29 cellular contexts compared by ENCODE assay signal in the genomic region with DNA sequence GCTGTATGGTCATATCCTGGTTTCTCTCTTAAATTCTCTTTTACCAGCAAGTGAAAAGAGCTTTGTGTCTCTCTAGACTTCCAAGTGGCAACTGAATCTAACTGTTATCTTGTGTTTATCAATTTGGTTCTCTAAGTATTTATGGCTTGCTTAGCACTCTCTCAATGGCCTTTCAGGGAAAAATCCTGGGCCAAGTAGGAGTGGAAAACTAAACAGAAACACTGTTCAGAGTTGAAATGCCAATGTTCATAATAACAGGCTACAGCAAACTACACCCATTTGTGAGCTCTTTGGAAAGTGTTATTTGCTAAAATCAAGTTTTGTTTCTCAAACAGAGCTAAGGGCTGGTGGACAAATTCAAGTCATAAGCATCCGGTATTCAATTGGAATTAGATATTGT. TPM values are rescaled to one million over a fixed set of nuclear protein-coding genes. Genes with fewer than 3 reads are reported as not detected.
"Had no signal": no experiment of that assay in that cellular context is flagged by ENCODE, and none has a peak within 500 bp of the region (broad histone marks: within the 10 kb centered on the region; RNA-seq: fewer than 3 reads in every experiment).

No MANE protein-coding gene starts in this region.

- H3K4me1 Mint-ChIP-seq: activated B cell treated with CpG ODN at 0.5 μM for 24 hours; activated CD4-positive, alpha-beta T cell treated with anti-CD3 and anti-CD28 coated beads for 36 hours; activated T-helper 17 cell treated with anti-CD3 and anti-CD28 coated beads, Interleukin-2, amount 50 U/mL, for 72 hours; natural killer cell; stimulated activated effector memory CD8-positive, alpha-beta T cell treated with anti-CD3 and anti-CD28 coated beads, Interleukin-12 subunit alpha, Interleukin-12 subunit beta, amount 100 ng/mL, for 72 hours; stimulated activated naive CD8-positive, alpha-beta T cell treated with anti-CD3 and anti-CD28 coated beads, Interleukin-15, amount 100 ng/mL, for 72 hours had no signal

- H3K36me3 ChIP-seq: adrenal gland, ascending aorta, brain microvascular endothelial cell, heart left ventricle, thoracic aorta, upper lobe of left lung had no signal

- H3K4me3 Mint-ChIP-seq: activated B cell treated with CpG ODN at 0.5 μM for 24 hours; activated CD4-positive, alpha-beta T cell treated with anti-CD3 and anti-CD28 coated beads for 36 hours; activated naive CD8-positive, alpha-beta T cell; activated T-cell treated with anti-CD3 and anti-CD28 coated beads, Interleukin-2, amount 50 U/mL, for 24 hours; activated T-helper 17 cell treated with anti-CD3 and anti-CD28 coated beads, Interleukin-2, amount 50 U/mL, for 72 hours; natural killer cell; stimulated activated effector memory CD8-positive, alpha-beta T cell treated with anti-CD3 and anti-CD28 coated beads, Interleukin-12 subunit alpha, Interleukin-12 subunit beta, amount 100 ng/mL, for 72 hours; stimulated activated naive CD8-positive, alpha-beta T cell treated with anti-CD3 and anti-CD28 coated beads, Interleukin-15, amount 100 ng/mL, for 72 hours; T-helper 1 cell treated with Interleukin-12 subunit alpha and Interleukin-12 subunit beta and Interleukin-4 antibody, amounts not matched to agents 30 μg/mL and 1 μg/mL, for 36 hours had no signal

- H3K27me3 Mint-ChIP-seq: progenitor cell of endocrine pancreas; stimulated activated naive CD8-positive, alpha-beta T cell treated with anti-CD3 and anti-CD28 coated beads, Interleukin-15, amount 100 ng/mL, for 72 hours had no signal

- H3K4me3 ChIP-seq: adrenal gland, ascending aorta, heart left ventricle, thoracic aorta, upper lobe of left lung had no signal

- H3K27ac Mint-ChIP-seq: activated B cell treated with CpG ODN at 0.5 μM for 24 hours; activated CD4-positive, alpha-beta T cell treated with anti-CD3 and anti-CD28 coated beads for 36 hours; activated naive CD8-positive, alpha-beta T cell; activated T-cell treated with anti-CD3 and anti-CD28 coated beads, Interleukin-2, amount 50 U/mL, for 24 hours; activated T-helper 17 cell treated with anti-CD3 and anti-CD28 coated beads, Interleukin-2, amount 50 U/mL, for 72 hours; natural killer cell; progenitor cell of endocrine pancreas; stimulated activated effector memory CD8-positive, alpha-beta T cell treated with anti-CD3 and anti-CD28 coated beads, Interleukin-12 subunit alpha, Interleukin-12 subunit beta, amount 100 ng/mL, for 72 hours; T-helper 1 cell treated with Interleukin-12 subunit alpha and Interleukin-12 subunit beta and Interleukin-4 antibody, amounts not matched to agents 30 μg/mL and 1 μg/mL, for 36 hours had no signal

- H3K27me3 ChIP-seq: adrenal gland, ascending aorta, brain microvascular endothelial cell, heart left ventricle, upper lobe of left lung had no signal

- H3K36me3 Mint-ChIP-seq: activated naive CD8-positive, alpha-beta T cell; natural killer cell; stimulated activated effector memory CD8-positive, alpha-beta T cell treated with anti-CD3 and anti-CD28 coated beads, Interleukin-12 subunit alpha, Interleukin-12 subunit beta, amount 100 ng/mL, for 72 hours had no signal

- ATAC-seq: activated CD4-positive, alpha-beta T cell treated with anti-CD3 and anti-CD28 coated beads for 36 hours; activated T-helper 17 cell treated with anti-CD3 and anti-CD28 coated beads, Interleukin-2, amount 50 U/mL, for 72 hours; heart left ventricle; left cardiac atrium; natural killer cell; stimulated activated effector memory CD8-positive, alpha-beta T cell treated with anti-CD3 and anti-CD28 coated beads, Interleukin-12 subunit alpha, Interleukin-12 subunit beta, amount 100 ng/mL, for 72 hours; stimulated activated naive CD8-positive, alpha-beta T cell treated with anti-CD3 and anti-CD28 coated beads, Interleukin-15, amount 100 ng/mL, for 72 hours had no signal

- H3K4me1 ChIP-seq: adrenal gland, ascending aorta, heart left ventricle had no signal

- H3K9me3 Mint-ChIP-seq: activated B cell treated with CpG ODN at 0.5 μM for 24 hours; activated T-cell treated with anti-CD3 and anti-CD28 coated beads, Interleukin-2, amount 50 U/mL, for 24 hours; activated T-helper 17 cell treated with anti-CD3 and anti-CD28 coated beads, Interleukin-2, amount 50 U/mL, for 72 hours; natural killer cell; stimulated activated effector memory CD8-positive, alpha-beta T cell treated with anti-CD3 and anti-CD28 coated beads, Interleukin-12 subunit alpha, Interleukin-12 subunit beta, amount 100 ng/mL, for 72 hours; stimulated activated naive CD8-positive, alpha-beta T cell treated with anti-CD3 and anti-CD28 coated beads, Interleukin-15, amount 100 ng/mL, for 72 hours; T-helper 1 cell treated with Interleukin-12 subunit alpha and Interleukin-12 subunit beta and Interleukin-4 antibody, amounts not matched to agents 30 μg/mL and 1 μg/mL, for 36 hours had no signal

- H3K27ac ChIP-seq: adrenal gland, brain microvascular endothelial cell, thoracic aorta, upper lobe of left lung had no signal

- H3K9me3 ChIP-seq: adrenal gland, ascending aorta, heart left ventricle, thoracic aorta, upper lobe of left lung had no signal

- DNase-seq: activated B cell treated with CpG ODN at 0.5 μM for 24 hours; activated CD4-positive, alpha-beta T cell treated with anti-CD3 and anti-CD28 coated beads for 36 hours; activated CD4-positive, alpha-beta T cell treated with anti-CD3 and anti-CD28 coated beads, Interleukin-2, amount 50 U/mL, for 4 hours; activated CD8-positive, alpha-beta memory T cell treated with anti-CD3 and anti-CD28 coated beads for 24 hours; activated CD8-positive, alpha-beta memory T cell treated with anti-CD3 and anti-CD28 coated beads, Interleukin-2, amount 50 U/mL, for 4 hours; activated naive CD4-positive, alpha-beta T cell; activated T-cell treated with anti-CD3 and anti-CD28 coated beads, Interleukin-2, amount 50 U/mL, for 24 hours; adrenal gland; brain microvascular endothelial cell; caudate nucleus; effector memory CD4-positive, alpha-beta T cell; heart left ventricle; islet precursor cell; left cardiac atrium; mesendoderm; natural killer cell; stimulated activated CD4-positive, alpha-beta T cell treated with anti-CD3 and anti-CD28 coated beads, Interleukin-1b, Interleukin-23, amount 100 ng/mL, for 48 hours; stimulated activated naive CD8-positive, alpha-beta T cell treated with anti-CD3 and anti-CD28 coated beads, Interleukin-15, amount 100 ng/mL, for 72 hours; T1000; upper lobe of left lung had no signal

RNA-seq across cellular contexts. Expression of gene MMP12, which starts 10.1 kb away (rescaled TPM):
- total RNA-seq: activated B cell treated with CpG ODN at 0.5 μM for 24 hours; activated CD4-positive, alpha-beta T cell treated with anti-CD3 and anti-CD28 coated beads for 36 hours; adrenal gland; ascending aorta; dermis microvascular lymphatic vessel endothelial cell; left cardiac atrium; natural killer cell; osteocyte; progenitor cell of endocrine pancreas; thoracic aorta had no signal
- polyA plus RNA-seq: adrenal gland, heart left ventricle had no signal

RNA-seq across cellular contexts. Expression of gene MMP3, which starts 21.3 kb away (rescaled TPM):
- total RNA-seq: activated B cell treated with CpG ODN at 0.5 μM for 24 hours; activated CD4-positive, alpha-beta T cell treated with anti-CD3 and anti-CD28 coated beads for 36 hours; activated T-helper 17 cell treated with anti-CD3 and anti-CD28 coated beads, Interleukin-2, amount 50 U/mL, for 72 hours; ascending aorta; dermis microvascular lymphatic vessel endothelial cell; heart left ventricle; left cardiac atrium; natural killer cell; osteocyte; progenitor cell of endocrine pancreas had no signal
- polyA plus RNA-seq: adrenal gland, heart left ventricle had no signal
